In genomic region chr1:245337829-245338484, GRCh38 we compare ENCODE assay signal across 1 cellular context.
TF ChIP-seq lines count a peak whose summit lies in the region.

No MANE protein-coding gene starts in this region.

TF ChIP-seq in K562, 482 proteins besides CTCF, POLR2A, EP300 and RAD21 (continued from another document and continues in another):
- TF ChIP-seq SREBF1 (IDR thresholded peaks at IDR 0.05; ENCODE audit: borderline replicate concordance, low read depth, low read length) = no peak
- no peak for TF ChIP-seq ZNF561 (CRISPR knock-in tag; conservative IDR thresholded peaks at IDR 0.05)
- TF ChIP-seq MCM7 (IDR thresholded peaks at IDR 0.05) = no peak
- TF ChIP-seq NCOA2 (IDR thresholded peaks at IDR 0.05; ENCODE audit: partially characterized antibody in 2 of 2) = no peak
- TF ChIP-seq KLF1 (tag; IDR thresholded peaks at IDR 0.05) = peak; percentile 40; the same call in 1 of the 2 replicates
- TF ChIP-seq HNRNPH1 (optimal IDR thresholded peaks at IDR 0.05; ENCODE audit: low read depth, low read length) = no peak
- peak; percentile 32; the same call in 1 of the 2 replicates for TF ChIP-seq ZNF384 (IDR thresholded peaks at IDR 0.05; ENCODE audit: low read depth, low read length)
- no peak for TF ChIP-seq POLR3G (IDR thresholded peaks at IDR 0.05; ENCODE audit: extremely low read depth, insufficient read length, insufficient replicate concordance)
- peak; percentile 80 for TF ChIP-seq HDAC3 (IDR thresholded peaks at IDR 0.05; ENCODE audit: borderline replicate concordance, partially characterized antibody)
- no peak for TF ChIP-seq ZSCAN29 (IDR thresholded peaks at IDR 0.05)
- no peak for TF ChIP-seq ZBTB17 (CRISPR knock-in tag; IDR thresholded peaks at IDR 0.05)
- no peak for TF ChIP-seq RFX5 (IDR thresholded peaks at IDR 0.05; ENCODE audit: low read depth, low read length)
- no peak for TF ChIP-seq ZNF165 (CRISPR knock-in tag; IDR thresholded peaks at IDR 0.05; ENCODE audit: borderline replicate concordance)
- TF ChIP-seq HCFC1 (IDR thresholded peaks at IDR 0.05; ENCODE audit: low read depth, low read length) = no peak
- 0 out of 2 replicates have a peak, but pooled peaks have one; percentile 27 for TF ChIP-seq ZNF75A (CRISPR knock-in tag; IDR thresholded peaks at IDR 0.05)
- no peak for TF ChIP-seq ZNF707 (CRISPR knock-in tag; conservative IDR thresholded peaks at IDR 0.05)
- TF ChIP-seq, protein P1, sequence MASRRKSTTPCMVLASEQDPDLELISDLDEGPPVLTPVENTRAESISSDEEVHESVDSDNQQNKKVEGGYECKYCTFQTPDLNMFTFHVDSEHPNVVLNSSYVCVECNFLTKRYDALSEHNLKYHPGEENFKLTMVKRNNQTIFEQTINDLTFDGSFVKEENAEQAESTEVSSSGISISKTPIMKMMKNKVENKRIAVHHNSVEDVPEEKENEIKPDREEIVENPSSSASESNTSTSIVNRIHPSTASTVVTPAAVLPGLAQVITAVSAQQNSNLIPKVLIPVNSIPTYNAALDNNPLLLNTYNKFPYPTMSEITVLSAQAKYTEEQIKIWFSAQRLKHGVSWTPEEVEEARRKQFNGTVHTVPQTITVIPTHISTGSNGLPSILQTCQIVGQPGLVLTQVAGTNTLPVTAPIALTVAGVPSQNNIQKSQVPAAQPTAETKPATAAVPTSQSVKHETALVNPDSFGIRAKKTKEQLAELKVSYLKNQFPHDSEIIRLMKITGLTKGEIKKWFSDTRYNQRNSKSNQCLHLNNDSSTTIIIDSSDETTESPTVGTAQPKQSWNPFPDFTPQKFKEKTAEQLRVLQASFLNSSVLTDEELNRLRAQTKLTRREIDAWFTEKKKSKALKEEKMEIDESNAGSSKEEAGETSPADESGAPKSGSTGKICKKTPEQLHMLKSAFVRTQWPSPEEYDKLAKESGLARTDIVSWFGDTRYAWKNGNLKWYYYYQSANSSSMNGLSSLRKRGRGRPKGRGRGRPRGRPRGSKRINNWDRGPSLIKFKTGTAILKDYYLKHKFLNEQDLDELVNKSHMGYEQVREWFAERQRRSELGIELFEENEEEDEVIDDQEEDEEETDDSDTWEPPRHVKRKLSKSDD (conservative IDR thresholded peaks at IDR 0.05; ENCODE audit: low read length) = no peak
- no peak for TF ChIP-seq KLF10 (CRISPR knock-in tag; IDR thresholded peaks at IDR 0.05)
- TF ChIP-seq STAT5A (IDR thresholded peaks at IDR 0.05; ENCODE audit: borderline replicate concordance, low read length) = peak; percentile 82
- no peak for TF ChIP-seq POLR3A (IDR thresholded peaks at IDR 0.05; ENCODE audit: borderline replicate concordance, extremely low read depth, insufficient read depth, insufficient read length)
- no peak for TF ChIP-seq MBD2 (IDR thresholded peaks at IDR 0.05; ENCODE audit: borderline replicate concordance, low read depth)
- TF ChIP-seq, protein P2, sequence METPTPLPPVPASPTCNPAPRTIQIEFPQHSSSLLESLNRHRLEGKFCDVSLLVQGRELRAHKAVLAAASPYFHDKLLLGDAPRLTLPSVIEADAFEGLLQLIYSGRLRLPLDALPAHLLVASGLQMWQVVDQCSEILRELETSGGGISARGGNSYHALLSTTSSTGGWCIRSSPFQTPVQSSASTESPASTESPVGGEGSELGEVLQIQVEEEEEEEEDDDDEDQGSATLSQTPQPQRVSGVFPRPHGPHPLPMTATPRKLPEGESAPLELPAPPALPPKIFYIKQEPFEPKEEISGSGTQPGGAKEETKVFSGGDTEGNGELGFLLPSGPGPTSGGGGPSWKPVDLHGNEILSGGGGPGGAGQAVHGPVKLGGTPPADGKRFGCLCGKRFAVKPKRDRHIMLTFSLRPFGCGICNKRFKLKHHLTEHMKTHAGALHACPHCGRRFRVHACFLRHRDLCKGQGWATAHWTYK (CRISPR knock-in tag; IDR thresholded peaks at IDR 0.05) = no peak
- TF ChIP-seq HES1 (IDR thresholded peaks at IDR 0.05; ENCODE audit: low read depth) = no peak
- no peak for TF ChIP-seq TEAD2 (tag; IDR thresholded peaks at IDR 0.05)
- TF ChIP-seq ZNF311 (CRISPR knock-in tag; IDR thresholded peaks at IDR 0.05) = no peak
- no peak for TF ChIP-seq SLC30A9 (CRISPR knock-in tag; IDR thresholded peaks at IDR 0.05)
- TF ChIP-seq, protein P3, sequence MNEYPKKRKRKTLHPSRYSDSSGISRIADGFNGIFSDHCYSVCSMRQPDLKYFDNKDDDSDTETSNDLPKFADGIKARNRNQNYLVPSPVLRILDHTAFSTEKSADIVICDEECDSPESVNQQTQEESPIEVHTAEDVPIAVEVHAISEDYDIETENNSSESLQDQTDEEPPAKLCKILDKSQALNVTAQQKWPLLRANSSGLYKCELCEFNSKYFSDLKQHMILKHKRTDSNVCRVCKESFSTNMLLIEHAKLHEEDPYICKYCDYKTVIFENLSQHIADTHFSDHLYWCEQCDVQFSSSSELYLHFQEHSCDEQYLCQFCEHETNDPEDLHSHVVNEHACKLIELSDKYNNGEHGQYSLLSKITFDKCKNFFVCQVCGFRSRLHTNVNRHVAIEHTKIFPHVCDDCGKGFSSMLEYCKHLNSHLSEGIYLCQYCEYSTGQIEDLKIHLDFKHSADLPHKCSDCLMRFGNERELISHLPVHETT (CRISPR knock-in tag; conservative IDR thresholded peaks at IDR 0.05 in 1 of 2, IDR thresholded peaks at IDR 0.05 in 1 of 2) = no peak
- TF ChIP-seq FOXP1 (CRISPR knock-in tag; IDR thresholded peaks at IDR 0.05) = no peak
- peak; percentile 97 for TF ChIP-seq DPF2 (IDR thresholded peaks at IDR 0.05)
- TF ChIP-seq HMGN3 (IDR thresholded peaks at IDR 0.05; ENCODE audit: borderline replicate concordance, extremely low read depth, insufficient read length, low read depth, low read length) = no peak
- no peak for TF ChIP-seq ZNF253 (CRISPR knock-in tag; conservative IDR thresholded peaks at IDR 0.05)
- TF ChIP-seq STAT6 (CRISPR knock-in tag; IDR thresholded peaks at IDR 0.05) = no peak
- TF ChIP-seq RAD51 (IDR thresholded peaks at IDR 0.05; ENCODE audit: borderline replicate concordance, low read depth) = peak; percentile 31; the same call in 1 of the 2 replicates
- no peak for TF ChIP-seq RBFOX2 (IDR thresholded peaks at IDR 0.05; ENCODE audit: low read depth, low read length)
- TF ChIP-seq ATF7 (IDR thresholded peaks at IDR 0.05) = peak; percentile 52
- no peak for TF ChIP-seq ZNF589 (CRISPR knock-in tag; IDR thresholded peaks at IDR 0.05; ENCODE audit: low read depth)
- no peak for TF ChIP-seq ZNF277 (CRISPR knock-in tag; IDR thresholded peaks at IDR 0.05; ENCODE audit: borderline replicate concordance)
- TF ChIP-seq, protein P4, sequence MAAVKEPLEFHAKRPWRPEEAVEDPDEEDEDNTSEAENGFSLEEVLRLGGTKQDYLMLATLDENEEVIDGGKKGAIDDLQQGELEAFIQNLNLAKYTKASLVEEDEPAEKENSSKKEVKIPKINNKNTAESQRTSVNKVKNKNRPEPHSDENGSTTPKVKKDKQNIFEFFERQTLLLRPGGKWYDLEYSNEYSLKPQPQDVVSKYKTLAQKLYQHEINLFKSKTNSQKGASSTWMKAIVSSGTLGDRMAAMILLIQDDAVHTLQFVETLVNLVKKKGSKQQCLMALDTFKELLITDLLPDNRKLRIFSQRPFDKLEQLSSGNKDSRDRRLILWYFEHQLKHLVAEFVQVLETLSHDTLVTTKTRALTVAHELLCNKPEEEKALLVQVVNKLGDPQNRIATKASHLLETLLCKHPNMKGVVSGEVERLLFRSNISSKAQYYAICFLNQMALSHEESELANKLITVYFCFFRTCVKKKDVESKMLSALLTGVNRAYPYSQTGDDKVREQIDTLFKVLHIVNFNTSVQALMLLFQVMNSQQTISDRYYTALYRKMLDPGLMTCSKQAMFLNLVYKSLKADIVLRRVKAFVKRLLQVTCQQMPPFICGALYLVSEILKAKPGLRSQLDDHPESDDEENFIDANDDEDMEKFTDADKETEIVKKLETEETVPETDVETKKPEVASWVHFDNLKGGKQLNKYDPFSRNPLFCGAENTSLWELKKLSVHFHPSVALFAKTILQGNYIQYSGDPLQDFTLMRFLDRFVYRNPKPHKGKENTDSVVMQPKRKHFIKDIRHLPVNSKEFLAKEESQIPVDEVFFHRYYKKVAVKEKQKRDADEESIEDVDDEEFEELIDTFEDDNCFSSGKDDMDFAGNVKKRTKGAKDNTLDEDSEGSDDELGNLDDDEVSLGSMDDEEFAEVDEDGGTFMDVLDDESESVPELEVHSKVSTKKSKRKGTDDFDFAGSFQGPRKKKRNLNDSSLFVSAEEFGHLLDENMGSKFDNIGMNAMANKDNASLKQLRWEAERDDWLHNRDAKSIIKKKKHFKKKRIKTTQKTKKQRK (IDR thresholded peaks at IDR 0.05; ENCODE audit: borderline replicate concordance, low read depth, low read length) = no peak
- TF ChIP-seq MTA2 (IDR thresholded peaks at IDR 0.05; ENCODE audit: low read depth) = peak; percentile 91
- no peak for TF ChIP-seq TARDBP (IDR thresholded peaks at IDR 0.05)
- no peak for TF ChIP-seq SAFB (IDR thresholded peaks at IDR 0.05; ENCODE audit: borderline replicate concordance, low read depth, low read length)
- TF ChIP-seq GABPB1 (CRISPR knock-in tag; IDR thresholded peaks at IDR 0.05) = no peak
- TF ChIP-seq JUND (IDR thresholded peaks at IDR 0.05; ENCODE audit: borderline replicate concordance, low read depth, low read length) = peak; percentile 70
- TF ChIP-seq JUND (tag; IDR thresholded peaks at IDR 0.05; ENCODE audit: borderline replicate concordance, low read depth, low read length) = peak; percentile 56; the same call in 2 of the 3 replicates
- TF ChIP-seq, protein P5, sequence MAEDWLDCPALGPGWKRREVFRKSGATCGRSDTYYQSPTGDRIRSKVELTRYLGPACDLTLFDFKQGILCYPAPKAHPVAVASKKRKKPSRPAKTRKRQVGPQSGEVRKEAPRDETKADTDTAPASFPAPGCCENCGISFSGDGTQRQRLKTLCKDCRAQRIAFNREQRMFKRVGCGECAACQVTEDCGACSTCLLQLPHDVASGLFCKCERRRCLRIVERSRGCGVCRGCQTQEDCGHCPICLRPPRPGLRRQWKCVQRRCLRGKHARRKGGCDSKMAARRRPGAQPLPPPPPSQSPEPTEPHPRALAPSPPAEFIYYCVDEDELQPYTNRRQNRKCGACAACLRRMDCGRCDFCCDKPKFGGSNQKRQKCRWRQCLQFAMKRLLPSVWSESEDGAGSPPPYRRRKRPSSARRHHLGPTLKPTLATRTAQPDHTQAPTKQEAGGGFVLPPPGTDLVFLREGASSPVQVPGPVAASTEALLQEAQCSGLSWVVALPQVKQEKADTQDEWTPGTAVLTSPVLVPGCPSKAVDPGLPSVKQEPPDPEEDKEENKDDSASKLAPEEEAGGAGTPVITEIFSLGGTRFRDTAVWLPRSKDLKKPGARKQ (CRISPR knock-in tag; IDR thresholded peaks at IDR 0.05) = no peak
